Comparison of ENCODE assay signal across 1 cellular context in genomic region chr2:38243186-38243890, GRCh38.
TF ChIP-seq lines count a peak whose summit lies in the region.

No MANE protein-coding gene starts in this region.

TF ChIP-seq in HepG2, 621 proteins besides CTCF, POLR2A, EP300 and RAD21 (continued from another document):
- TF ChIP-seq MAFK (conservative IDR thresholded peaks at IDR 0.05 in 1 of 2, IDR thresholded peaks at IDR 0.05 in 1 of 2; ENCODE audit: low read length in 2 of 2) (peak; percentile 57 to 78), RXRB (CRISPR knock-in tag; IDR thresholded peaks at IDR 0.05; ENCODE audit: borderline replicate concordance) (no peak), CSRNP1 (CRISPR knock-in tag; IDR thresholded peaks at IDR 0.05) (no peak)
